ENCODE assay signal across 9 cellular contexts in genomic region chr4:1874207-1874606, GRCh38. TPM values are rescaled to one million over a fixed set of nuclear protein-coding genes. Genes with fewer than 3 reads are reported as not detected.
DNase-seq lines count a peak whose midpoint lies in the region; ATAC-seq and TF ChIP-seq lines count a peak whose summit lies in the region.
"Had no signal": no experiment of that assay in that cellular context is flagged by ENCODE, and none has a peak within 500 bp of the region (broad histone marks: within the 10 kb centered on the region; RNA-seq: fewer than 3 reads in every experiment).

No MANE protein-coding gene starts in this region.

- peak; percentile 38 for ATAC-seq in left colon
- no peak for ATAC-seq in HG03196 (IDR thresholded peaks at IDR 0.05; ENCODE audit: unreplicated experiment)
- ATAC-seq in GM18502 (IDR thresholded peaks at IDR 0.05; ENCODE audit: poor library complexity, unreplicated experiment) = no peak
- no peak for ATAC-seq in GM21367 (IDR thresholded peaks at IDR 0.05; ENCODE audit: unreplicated experiment)

- H3K27me3 Mint-ChIP-seq in Calu3 (ENCODE audit: unreplicated experiment) = no peaks in the 10 kb centered on the region

- no TSS peak for BruUV-seq in Calu3 (replicated peaks; lab: Mats Ljungman, UMichigan)

- H4K20me1 ChIP-seq in BLaER1 = peaks cover 66% of the 10 kb centered on the region

- H3K9ac ChIP-seq in BLaER1 = 0 out of 2 replicates have a peak overlapping the region, but pooled peaks have one; percentile 24

- peak overlapping the region; percentile 93 for H3K4me3 Mint-ChIP-seq in Calu3 (ENCODE audit: low read depth, unreplicated experiment)

- no peaks in the 10 kb centered on the region for H3K27me3 ChIP-seq in BLaER1
- H3K27me3 ChIP-seq in WERI-Rb-1 (ENCODE audit: insufficient read depth, low read depth, severe bottlenecking) = no peaks in the 10 kb centered on the region

- H3K9me3 ChIP-seq in BLaER1 (no peaks in the 10 kb centered on the region), WERI-Rb-1 (ENCODE audit: severe bottlenecking) (no peaks in the 10 kb centered on the region)

- CTCF ChIA-PET in Calu3 (lab: Charles Lee) = no interaction called here

- H3K4me3 ChIP-seq in BLaER1 = no peak overlapping the region
- H3K4me3 ChIP-seq in WERI-Rb-1 (ENCODE audit: low read depth, low read length) = no peak overlapping the region

- DNase-seq in Calu3 (no peak), WERI-Rb-1 (no peak), left colon (no peak)
- DNase-seq: kidney glomerular epithelial cell; stimulated activated CD4-positive, alpha-beta T cell treated with anti-CD3 and anti-CD28 coated beads, Interleukin-4, amount 100 ng/mL, for 1 hour had no signal

- no peak overlapping the region for H3K27ac Mint-ChIP-seq in Calu3 (ENCODE audit: unreplicated experiment)

- no peak for TF ChIP-seq CTCF in Calu3 (IDR thresholded peaks at IDR 0.05; ENCODE audit: unreplicated experiment)
- no peak for TF ChIP-seq CTCF in WERI-Rb-1 (IDR thresholded peaks at IDR 0.05; ENCODE audit: low read depth, low read length)

- H3K36me3 ChIP-seq in BLaER1 = peaks cover 13% of the 10 kb centered on the region
- H3K36me3 ChIP-seq in WERI-Rb-1 = peaks cover 20% of the 10 kb centered on the region

- H3K4me1 Mint-ChIP-seq in Calu3 (ENCODE audit: low read depth, unreplicated experiment) = peaks cover 33% of the 10 kb centered on the region

- H3K27ac ChIP-seq in BLaER1 (no peak overlapping the region), WERI-Rb-1 (peak overlapping the region; percentile 14; the same call in 1 of the 2 replicates)

- H3K4me2 ChIP-seq in BLaER1 = peak overlapping the region; percentile 90; the same call in 1 of the 2 replicates

- H3K36me3 Mint-ChIP-seq in Calu3 (ENCODE audit: insufficient read depth, unreplicated experiment) = peaks cover 16% of the 10 kb centered on the region

- no peaks in the 10 kb centered on the region for H3K9me3 Mint-ChIP-seq in Calu3 (ENCODE audit: low read depth, unreplicated experiment)

- H3K4me1 ChIP-seq in BLaER1 = peaks cover 47% of the 10 kb centered on the region

- intact Hi-C loops in Calu3 (cut with micrococcal nuclease; ENCODE audit: unreplicated experiment) (no loop called here), left colon (cut with DNase I, micrococcal nuclease) (no loop called here)

RNA-seq across cellular contexts. Expression of gene NSD2, which starts 3.0 kb away (rescaled TPM):
- total RNA-seq in Calu3 (2022) (96.0 and 104 TPM in 2 replicates), left colon (100 to 1,000 TPM in 1 of 2 donors, 10 to 100 TPM in 1; 64.5 to 115 TPM)

RNA-seq across cellular contexts. Expression of gene LETM1, which starts 18.3 kb away (rescaled TPM):
- 47.2 and 56.7 TPM in 2 replicates for total RNA-seq in Calu3 (2022)
- total RNA-seq in left colon = 100 to 1,000 TPM; 112 to 160 TPM
